Comparison of ENCODE assay signal across 22 cellular contexts in genomic region chr16:51939371-51940005, GRCh38.
DNase-seq lines count a peak whose midpoint lies in the region; ATAC-seq and TF ChIP-seq lines count a peak whose summit lies in the region.
"Had no signal": no experiment of that assay in that cellular context is flagged by ENCODE, and none has a peak within 500 bp of the region (broad histone marks: within the 10 kb centered on the region; RNA-seq: fewer than 3 reads in every experiment).

No MANE protein-coding gene starts in this region.

- WGBS in IMR-90 (ENCODE audit: extremely low coverage in 2 of 2, insufficient read length in 1 of 2), 2 experiments: no CpG with 5 or more reads among the region's 9 CpGs
- 10% methylated on average over 9 of the region's 9 CpGs for WGBS in SK-N-SH (ENCODE audit: low lambda C conversion rate)

- H3K4me1 ChIP-seq in IMR-90 (ENCODE audit: control insufficient read depth, insufficient read depth, low read length) (peaks cover 1% of the 10 kb centered on the region; the same call in 1 of the 2 replicates), SK-N-SH (ENCODE audit: control insufficient read depth in 1 of 2, insufficient read depth in 2 of 2, low read depth in 1 of 2, low read length in 1 of 2) (peaks cover 0 to 19% of the 10 kb centered on the region in 2 experiments; a peak in 2 of 4 replicates), neural progenitor cell (peaks cover 15% of the 10 kb centered on the region)
- H3K4me1 ChIP-seq: right lobe of liver, tibial nerve had no signal

- H3K9me3 ChIP-seq in IMR-90 (ENCODE audit: control insufficient read depth, insufficient read depth, low read length) (no peaks in the 10 kb centered on the region), SK-N-SH (no peaks in the 10 kb centered on the region), neural progenitor cell (ENCODE audit: low read depth) (no peaks in the 10 kb centered on the region)
- H3K9me3 ChIP-seq: esophagus squamous epithelium, MG63, right lobe of liver, tibial nerve had no signal

- peak overlapping the region; percentile 26; the same call in 1 of the 2 replicates for H2BK20ac ChIP-seq in IMR-90 (ENCODE audit: low read depth, low read length)

- no peak overlapping the region for H3K4ac ChIP-seq in IMR-90 (ENCODE audit: low read depth, low read length)

- no peak overlapping the region for H3K4me3 Mint-ChIP-seq in neural progenitor cell
- H3K4me3 Mint-ChIP-seq: activated B cell treated with CpG ODN at 0.5 μM for 24 hours; activated naive CD4-positive, alpha-beta T cell treated with anti-CD3 and anti-CD28 coated beads, Interleukin-2, amount 50 U/mL, for 24 hours; CD4-positive, CD25-positive, alpha-beta regulatory T cell; natural killer cell; stimulated activated naive CD8-positive, alpha-beta T cell treated with anti-CD3 and anti-CD28 coated beads, Interleukin-15, amount 100 ng/mL, for 72 hours had no signal

- no peak overlapping the region for H2BK5ac ChIP-seq in IMR-90 (ENCODE audit: low read depth, low read length, poor library complexity, severe bottlenecking)

- H3K4me1 Mint-ChIP-seq in neural progenitor cell: peaks cover 7% of the 10 kb centered on the region
- H3K4me1 Mint-ChIP-seq: activated B cell treated with CpG ODN at 0.5 μM for 24 hours; activated naive CD4-positive, alpha-beta T cell treated with anti-CD3 and anti-CD28 coated beads, Interleukin-2, amount 50 U/mL, for 24 hours; CD4-positive, CD25-positive, alpha-beta regulatory T cell; natural killer cell; stimulated activated naive CD8-positive, alpha-beta T cell treated with anti-CD3 and anti-CD28 coated beads, Interleukin-15, amount 100 ng/mL, for 72 hours had no signal

- no peak overlapping the region for H2AK9ac ChIP-seq in IMR-90 (replicated peaks; ENCODE audit: low read depth, low read length, poor library complexity)

- H3K9ac ChIP-seq in IMR-90 (ENCODE audit: low read depth, low read length): no peak overlapping the region
- H3K9ac ChIP-seq in SK-N-SH: no peak overlapping the region
- H3K9ac ChIP-seq in neural progenitor cell: no peak overlapping the region

- POLR2A ChIA-PET in IMR-90 (lab: Charles Lee; ENCODE audit: unreplicated experiment) (no interaction called here), SK-N-SH (lab: Yijun Ruan, JAX) (interaction anchor here (0.7 to 1.6 kb wide), 4 partner anchors 10 to 32 kb away, joined by 3 to 13 read pairs (median 4); no protein-coding TSS in a partner anchor)

- H3K23ac ChIP-seq in IMR-90 (ENCODE audit: low read depth, low read length): no peak overlapping the region

- intact Hi-C loops in IMR-90 (cut with micrococcal nuclease): no loop called here

- H4K5ac ChIP-seq in IMR-90 (ENCODE audit: low read depth, low read length): 0 out of 2 replicates have a peak overlapping the region, but pooled peaks have one; percentile 10

- peaks cover 5% of the 10 kb centered on the region for H3K27me3 Mint-ChIP-seq in neural progenitor cell (ENCODE audit: insufficient read depth, low read depth)
- H3K27me3 Mint-ChIP-seq: activated B cell treated with CpG ODN at 0.5 μM for 24 hours; activated naive CD4-positive, alpha-beta T cell treated with anti-CD3 and anti-CD28 coated beads, Interleukin-2, amount 50 U/mL, for 24 hours; CD4-positive, CD25-positive, alpha-beta regulatory T cell; stimulated activated naive CD8-positive, alpha-beta T cell treated with anti-CD3 and anti-CD28 coated beads, Interleukin-15, amount 100 ng/mL, for 72 hours had no signal

- no peak overlapping the region for H3K18ac ChIP-seq in IMR-90 (ENCODE audit: low read depth, low read length)

- H3K27ac Mint-ChIP-seq in neural progenitor cell: no peak overlapping the region
- H3K27ac Mint-ChIP-seq: activated B cell treated with CpG ODN at 0.5 μM for 24 hours; activated naive CD4-positive, alpha-beta T cell treated with anti-CD3 and anti-CD28 coated beads, Interleukin-2, amount 50 U/mL, for 24 hours; CD4-positive, CD25-positive, alpha-beta regulatory T cell; natural killer cell; stimulated activated naive CD8-positive, alpha-beta T cell treated with anti-CD3 and anti-CD28 coated beads, Interleukin-15, amount 100 ng/mL, for 72 hours had no signal

- no peaks in the 10 kb centered on the region for H3K9me2 ChIP-seq in SK-N-SH

- H3K27me3 ChIP-seq in IMR-90 (ENCODE audit: control insufficient read depth, insufficient read depth, low read length): no peaks in the 10 kb centered on the region
- H3K27me3 ChIP-seq in SK-N-SH (ENCODE audit: insufficient read depth): no peaks in the 10 kb centered on the region
- no peaks in the 10 kb centered on the region for H3K27me3 ChIP-seq in neural progenitor cell
- H3K27me3 ChIP-seq: esophagus squamous epithelium, MG63, right lobe of liver, tibial nerve had no signal

- CTCF ChIA-PET in IMR-90 (lab: Yijun Ruan, JAX) (interaction anchor here (0.6 to 0.9 kb wide), 2 partner anchors 8 to 12 kb away, joined by 4 to 5 read pairs; no protein-coding TSS in a partner anchor), SK-N-SH (lab: Yijun Ruan, JAX) (interaction anchor here (1.1 to 4.1 kb wide), 7 partner anchors 10 to 177 kb away, joined by 3 to 27 read pairs (median 6); no protein-coding TSS in a partner anchor)

- dilution Hi-C loops in IMR-90 (cut with HindIII; ENCODE audit: low sequenced_read_pairs, unreplicated experiment): no loop called here

- no peak overlapping the region for H2AFZ ChIP-seq in IMR-90 (replicated peaks; ENCODE audit: low read length, poor library complexity)
- no peak overlapping the region for H2AFZ ChIP-seq in SK-N-SH (ENCODE audit: low read depth)
- peak overlapping the region; percentile 87 for H2AFZ ChIP-seq in neural progenitor cell (replicated peaks)

- H2BK15ac ChIP-seq in IMR-90 (ENCODE audit: low read depth, low read length): no peak overlapping the region

- TF ChIP-seq RAD21 in IMR-90 (IDR thresholded peaks at IDR 0.05; ENCODE audit: low read length) (no peak), SK-N-SH (IDR thresholded peaks at IDR 0.05; ENCODE audit: low read length) (peak; percentile 27; the same call in 1 of the 2 replicates)

- H3F3A ChIP-seq in SK-N-SH (replicated peaks; ENCODE audit: insufficient read depth) (no peaks in the 10 kb centered on the region), neural progenitor cell (ENCODE audit: low read depth) (no peaks in the 10 kb centered on the region)

- no peaks in the 10 kb centered on the region for H4K20me1 ChIP-seq in IMR-90 (ENCODE audit: insufficient read depth, low read length)
- no peaks in the 10 kb centered on the region for H4K20me1 ChIP-seq in SK-N-SH (ENCODE audit: insufficient read depth)
- H4K20me1 ChIP-seq in neural progenitor cell (ENCODE audit: low read depth): no peaks in the 10 kb centered on the region

- TF ChIP-seq EP300 in SK-N-SH (IDR thresholded peaks at IDR 0.05; ENCODE audit: borderline replicate concordance in 1 of 2, low read depth in 1 of 2, low read length in 1 of 2): peak in 1 of 2 experiments; percentile 93; a peak in 2 of 4 replicates

- no peak for TF ChIP-seq POLR2A in IMR-90 (IDR thresholded peaks at IDR 0.05; ENCODE audit: low read depth, low read length)

- BruUV-seq in IMR-90 (replicated peaks; lab: Mats Ljungman, UMichigan): no TSS peak

- H4K8ac ChIP-seq in IMR-90 (ENCODE audit: low read depth in 2 of 2, low read length in 2 of 2): peak overlapping the region in 1 of 2 experiments; percentile 24; a peak in 1 of 4 replicates

- no peaks in the 10 kb centered on the region for H3K9me3 Mint-ChIP-seq in neural progenitor cell
- H3K9me3 Mint-ChIP-seq: activated naive CD4-positive, alpha-beta T cell treated with anti-CD3 and anti-CD28 coated beads, Interleukin-2, amount 50 U/mL, for 24 hours had no signal

- H3K27ac ChIP-seq in IMR-90 (ENCODE audit: insufficient read depth, low read length) (no peak overlapping the region), SK-N-SH (ENCODE audit: low read depth in 2 of 2, low read length in 1 of 2) (peak overlapping the region in 1 of 2 experiments; percentile 88; a peak in 2 of 4 replicates), neural progenitor cell (no peak overlapping the region)
- H3K27ac ChIP-seq: esophagus squamous epithelium, right lobe of liver, tibial nerve had no signal

- in situ Hi-C loops in IMR-90 (cut with MboI; ENCODE audit: low sequenced_read_pairs): no loop called here

- no peak overlapping the region for H3K56ac ChIP-seq in IMR-90 (ENCODE audit: extremely low read depth, insufficient read depth, low read length)

- H3K79me2 ChIP-seq in SK-N-SH (ENCODE audit: insufficient read depth) (no peaks in the 10 kb centered on the region), neural progenitor cell (ENCODE audit: low read depth) (no peaks in the 10 kb centered on the region)

- peak overlapping the region; percentile 37 for H3K14ac ChIP-seq in IMR-90 (replicated peaks; ENCODE audit: low read depth, low read length)

- H3K79me1 ChIP-seq in IMR-90 (ENCODE audit: low read depth in 1 of 2, low read length in 2 of 2): no peaks in the 10 kb centered on the region

- DNase-seq in IMR-90 (no peak), NCI-H2171 treated with DMSO at 0.1 percent for 48 hours (lab: John Stamatoyannopoulos, UW) (peak; percentile 99), SK-N-SH (peak; percentile 68), neural progenitor cell (ENCODE audit: low spot score) (no peak)
- no peak for DNase-seq in stimulated activated CD4-positive, alpha-beta T cell treated with anti-CD3 and anti-CD28 coated beads, Interleukin-12 subunit alpha, Interleukin-12 subunit beta, amount 100 ng/mL, for 4 hours
- DNase-seq: activated B cell treated with CpG ODN at 0.5 μM for 24 hours; activated CD4-positive, alpha-beta T cell treated with anti-CD3 and anti-CD28 coated beads, Interleukin-2, amount 50 U/mL, for 4 hours; anterior cingulate cortex; CD4-positive, CD25-positive, alpha-beta regulatory T cell; esophagus squamous epithelium; islet precursor cell; MG63; natural killer cell; NCI-H510A treated with DMSO at 0.1 percent for 48 hours; right lobe of liver; stimulated activated naive CD8-positive, alpha-beta T cell treated with anti-CD3 and anti-CD28 coated beads, Interleukin-15, amount 100 ng/mL, for 72 hours; T-helper 9 cell had no signal

- no peaks in the 10 kb centered on the region for H3K9me1 ChIP-seq in IMR-90 (ENCODE audit: insufficient read depth, low read length)

- peak overlapping the region; percentile 2; the same call in 1 of the 2 replicates for H4K91ac ChIP-seq in IMR-90 (ENCODE audit: insufficient read depth, low read depth, low read length)

- no peak overlapping the region for H3K4me3 ChIP-seq in IMR-90 (ENCODE audit: insufficient read depth, low read depth, low read length)
- no peak overlapping the region for H3K4me3 ChIP-seq in SK-N-SH (ENCODE audit: low read depth in 2 of 2, low read length in 1 of 2)
- H3K4me3 ChIP-seq in neural progenitor cell: no peak overlapping the region
- H3K4me3 ChIP-seq: esophagus squamous epithelium, K562, MG63, right lobe of liver, tibial nerve had no signal

- no peak overlapping the region; the same call in 1 of the 2 replicates for H3K4me2 ChIP-seq in IMR-90 (ENCODE audit: low read depth, low read length)
- H3K4me2 ChIP-seq in SK-N-SH: no peak overlapping the region
- no peak overlapping the region for H3K4me2 ChIP-seq in neural progenitor cell

- H3K36me3 Mint-ChIP-seq in neural progenitor cell: no peaks in the 10 kb centered on the region
- H3K36me3 Mint-ChIP-seq: activated naive CD4-positive, alpha-beta T cell treated with anti-CD3 and anti-CD28 coated beads, Interleukin-2, amount 50 U/mL, for 24 hours; CD4-positive, CD25-positive, alpha-beta regulatory T cell; natural killer cell had no signal

- ATAC-seq in IMR-90 (ENCODE audit: low read depth) (no peak), GM18870 (IDR thresholded peaks at IDR 0.05; ENCODE audit: unreplicated experiment) (no peak), GM18867 (IDR thresholded peaks at IDR 0.05; ENCODE audit: unreplicated experiment) (no peak)
- ATAC-seq: K562; natural killer cell; right lobe of liver; stimulated activated naive CD8-positive, alpha-beta T cell treated with anti-CD3 and anti-CD28 coated beads, Interleukin-15, amount 100 ng/mL, for 72 hours had no signal

- H3K36me3 ChIP-seq in IMR-90 (ENCODE audit: control insufficient read depth, insufficient read depth, low read length): no peaks in the 10 kb centered on the region
- no peaks in the 10 kb centered on the region for H3K36me3 ChIP-seq in SK-N-SH (replicated peaks in 1 of 2; ENCODE audit: control insufficient read depth in 1 of 2, insufficient read depth in 2 of 2, low read length in 1 of 2)
- no peaks in the 10 kb centered on the region for H3K36me3 ChIP-seq in neural progenitor cell
- H3K36me3 ChIP-seq: esophagus squamous epithelium, MG63, right lobe of liver, tibial nerve had no signal

- H2AK5ac ChIP-seq in IMR-90 (ENCODE audit: low read depth, low read length): no peak overlapping the region

- TF ChIP-seq CTCF in IMR-90 (conservative IDR thresholded peaks at IDR 0.05; ENCODE audit: low read depth, low read length) (no peak), SK-N-SH (IDR thresholded peaks at IDR 0.05) (no peak), neural progenitor cell (IDR thresholded peaks at IDR 0.05) (no peak)

- H2BK120ac ChIP-seq in IMR-90 (ENCODE audit: low read depth, low read length): peak overlapping the region; percentile 53

Comparison
In these comparisons a context has a peak if more than half of its experiments do, and no peak if none do; other contexts are left out.
1. DNase-seq: peak in NCI-H2171 treated with DMSO at 0.1 percent for 48 hours (single experiment) and SK-N-SH (single experiment); none in IMR-90 (single experiment), neural progenitor cell (single experiment) and stimulated activated CD4-positive, alpha-beta T cell treated with anti-CD3 and anti-CD28 coated beads, Interleukin-12 subunit alpha, Interleukin-12 subunit beta, amount 100 ng/mL, for 4 hours (single experiment).